Comparison of ENCODE assay signal across 23 cellular contexts in the genomic region with DNA sequence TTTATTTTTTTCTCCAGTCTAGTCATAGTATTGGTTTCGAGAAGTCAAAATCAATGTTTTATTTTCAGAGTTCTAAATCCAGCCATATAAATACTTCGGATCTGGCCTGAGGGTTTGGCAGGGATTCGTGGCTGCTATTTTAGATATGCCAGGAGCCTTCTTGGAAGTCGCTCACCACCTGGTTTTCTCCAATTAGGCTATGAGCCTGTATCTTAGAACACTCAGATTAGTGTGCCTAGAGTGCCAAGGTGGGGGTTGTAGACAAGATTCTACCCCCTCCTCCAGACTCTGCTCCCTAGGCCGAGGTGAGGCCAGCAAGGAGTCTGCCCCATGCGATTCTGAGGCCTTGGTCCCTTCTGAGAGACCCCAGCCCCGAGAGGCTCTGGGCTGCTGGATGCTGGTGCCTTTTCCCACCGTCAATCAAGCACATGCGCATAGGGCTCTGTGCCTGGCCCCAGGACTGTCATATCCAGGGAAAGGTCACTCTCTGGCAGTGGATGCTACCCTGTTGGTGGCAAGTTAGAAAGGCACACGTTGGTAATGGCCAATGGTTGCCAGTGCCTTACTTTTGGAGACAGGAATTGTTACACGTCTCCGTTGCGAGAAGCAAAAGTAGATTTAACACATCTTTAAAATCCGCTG.
"Had no signal": no experiment of that assay in that cellular context is flagged by ENCODE, and none has a peak within 500 bp of the region (broad histone marks: within the 10 kb centered on the region; RNA-seq: fewer than 3 reads in every experiment).

No MANE protein-coding gene starts in this region.

- H3K36me3 Mint-ChIP-seq: activated CD4-positive, alpha-beta memory T cell treated with anti-CD3 and anti-CD28 coated beads for 36 hours; activated naive CD8-positive, alpha-beta T cell treated with anti-CD3 and anti-CD28 coated beads, Interleukin-2, amount 10 ng/mL, durations not matched to agents 7 days and 5 days; stimulated activated memory B cell treated with anti-CD40 and anti-IgM and Interleukin-4, amounts not matched to agents 10 μg/mL and 1 μg/mL and 100 μg/mL, for 72 hours had no signal

- H3K27me3 ChIP-seq: foreskin keratinocyte, neural progenitor cell had no signal

- ATAC-seq: activated T-cell treated with anti-CD3 and anti-CD28 coated beads, Interleukin-2, amount 50 U/mL, for 72 hours; foreskin keratinocyte; stimulated activated memory B cell treated with anti-CD40 and anti-IgM and Interleukin-4, amounts not matched to agents 10 μg/mL and 1 μg/mL and 100 μg/mL, for 72 hours; T-helper 17 cell had no signal

- H3K4me3 ChIP-seq: neural progenitor cell, SK-N-MC, skin epidermis had no signal

- H3K27ac Mint-ChIP-seq: activated CD4-positive, alpha-beta memory T cell treated with anti-CD3 and anti-CD28 coated beads for 36 hours; activated naive CD4-positive, alpha-beta T cell treated with anti-CD3 and anti-CD28 coated beads for 36 hours; activated naive CD8-positive, alpha-beta T cell treated with anti-CD3 and anti-CD28 coated beads, Interleukin-2, amount 10 ng/mL, durations not matched to agents 7 days and 5 days; activated T-cell treated with anti-CD3 and anti-CD28 coated beads, Interleukin-2, amount 50 U/mL, for 72 hours; neural progenitor cell; progenitor cell of endocrine pancreas; stimulated activated memory B cell treated with anti-CD40 and anti-IgM and Interleukin-4, amounts not matched to agents 10 μg/mL and 1 μg/mL and 100 μg/mL, for 72 hours; T-helper 17 cell had no signal

- H3K9me3 Mint-ChIP-seq: activated CD4-positive, alpha-beta memory T cell treated with anti-CD3 and anti-CD28 coated beads for 36 hours; activated naive CD4-positive, alpha-beta T cell treated with anti-CD3 and anti-CD28 coated beads for 36 hours; activated naive CD8-positive, alpha-beta T cell treated with anti-CD3 and anti-CD28 coated beads, Interleukin-2, amount 10 ng/mL, durations not matched to agents 7 days and 5 days; activated T-cell treated with anti-CD3 and anti-CD28 coated beads, Interleukin-2, amount 50 U/mL, for 72 hours; stimulated activated memory B cell treated with anti-CD40 and anti-IgM and Interleukin-4, amounts not matched to agents 10 μg/mL and 1 μg/mL and 100 μg/mL, for 72 hours had no signal

- H3K4me1 Mint-ChIP-seq: activated naive CD8-positive, alpha-beta T cell treated with anti-CD3 and anti-CD28 coated beads, Interleukin-2, amount 10 ng/mL, durations not matched to agents 7 days and 5 days; stimulated activated memory B cell treated with anti-CD40 and anti-IgM and Interleukin-4, amounts not matched to agents 10 μg/mL and 1 μg/mL and 100 μg/mL, for 72 hours had no signal

- H3K4me3 Mint-ChIP-seq: activated CD4-positive, alpha-beta memory T cell treated with anti-CD3 and anti-CD28 coated beads for 36 hours; activated naive CD4-positive, alpha-beta T cell treated with anti-CD3 and anti-CD28 coated beads for 36 hours; activated naive CD8-positive, alpha-beta T cell treated with anti-CD3 and anti-CD28 coated beads, Interleukin-2, amount 10 ng/mL, durations not matched to agents 7 days and 5 days; activated T-cell treated with anti-CD3 and anti-CD28 coated beads, Interleukin-2, amount 50 U/mL, for 72 hours; neural progenitor cell; stimulated activated memory B cell treated with anti-CD40 and anti-IgM and Interleukin-4, amounts not matched to agents 10 μg/mL and 1 μg/mL and 100 μg/mL, for 72 hours; T-helper 17 cell had no signal

- H3K4me1 ChIP-seq: foreskin keratinocyte had no signal

- FAIRE-seq: bronchial epithelial cell had no signal

- H3K36me3 ChIP-seq: neural progenitor cell had no signal

- DNase-seq: activated CD4-positive, alpha-beta memory T cell treated with anti-CD3 and anti-CD28 coated beads for 36 hours; activated CD4-positive, alpha-beta T cell treated with anti-CD3 and anti-CD28 coated beads for 4 hours; activated CD4-positive, CD25-positive, alpha-beta regulatory T cell; activated effector memory CD4-positive, alpha-beta T cell treated with Interleukin-2 at 50 U/mL for 16 hours; activated naive CD4-positive, alpha-beta T cell treated with anti-CD3 and anti-CD28 coated beads for 36 hours; activated naive CD8-positive, alpha-beta T cell treated with anti-CD3 and anti-CD28 coated beads, Interleukin-2, amount 10 ng/mL, durations not matched to agents 7 days and 5 days; activated T-cell treated with anti-CD3 and anti-CD28 coated beads, Interleukin-2, amount 50 U/mL, for 72 hours; amniotic stem cell; cerebellar nuclear complex; cortex of kidney; effector CD8-positive, alpha-beta T cell; erythroblast; foreskin keratinocyte; hypothalamus; stimulated activated CD4-positive, alpha-beta T cell treated with anti-CD3 and anti-CD28 coated beads, Interleukin-2, amount 100 ng/mL, for 24 hours; SW 1271; T-helper 17 cell had no signal

- H3K27ac ChIP-seq: foreskin keratinocyte, neural progenitor cell, SK-N-MC, skin epidermis had no signal

- H3K27me3 Mint-ChIP-seq: activated naive CD8-positive, alpha-beta T cell treated with anti-CD3 and anti-CD28 coated beads, Interleukin-2, amount 10 ng/mL, durations not matched to agents 7 days and 5 days; progenitor cell of endocrine pancreas had no signal
